1 cellular context compared by ENCODE assay signal in the genomic region with DNA sequence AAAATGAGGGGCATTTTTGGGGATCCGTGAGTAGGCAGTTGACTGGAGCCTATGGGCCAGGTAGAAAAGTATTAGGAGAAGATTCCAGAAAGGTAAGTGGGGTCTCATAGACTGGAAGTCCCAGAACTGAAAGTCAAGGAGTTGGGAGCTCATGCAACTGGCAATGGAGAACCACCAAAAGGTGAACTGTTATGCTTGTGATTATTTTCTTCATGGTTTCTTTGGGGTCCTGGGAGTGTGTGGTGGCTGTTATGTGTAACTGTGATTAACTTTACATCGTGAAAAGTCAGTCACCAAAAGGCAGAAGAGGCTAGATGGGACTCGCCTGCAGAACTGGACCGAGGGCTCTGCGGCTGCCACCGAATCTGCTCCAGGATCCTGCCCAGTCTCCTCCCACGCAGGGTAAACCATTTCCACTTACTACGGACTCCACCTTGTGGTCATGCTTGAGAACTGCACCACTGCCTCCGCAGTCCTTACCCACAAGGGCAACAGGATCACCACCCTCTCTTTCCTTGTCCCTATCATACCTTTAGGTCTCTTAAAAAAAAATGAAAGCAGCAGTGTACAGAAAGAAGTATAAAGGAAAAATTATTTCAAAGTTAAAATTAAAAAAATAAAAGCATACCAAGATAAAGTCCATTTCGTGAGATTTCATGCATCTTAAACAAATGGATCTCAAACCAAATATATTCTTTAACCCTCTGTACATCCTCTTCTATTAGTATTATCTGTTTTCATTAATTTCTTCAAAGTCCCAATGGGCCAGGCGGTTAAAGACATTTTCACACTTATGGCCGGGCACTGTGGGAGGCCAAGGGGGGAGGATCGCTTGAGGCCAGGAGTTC.
TF ChIP-seq lines count a peak whose summit lies in the region.

No MANE protein-coding gene starts in this region.

TF ChIP-seq in HepG2, 621 proteins besides CTCF, POLR2A, EP300 and RAD21 (continued from another document and continues in another):
- TF ChIP-seq CEBPG (CRISPR knock-in tag; IDR thresholded peaks at IDR 0.05) = peak; percentile 37
- TF ChIP-seq SMYD3 (CRISPR knock-in tag; IDR thresholded peaks at IDR 0.05) = no peak
- TF ChIP-seq HOXA3 (CRISPR knock-in tag; IDR thresholded peaks at IDR 0.05) = peak; percentile 49; the same call in 1 of the 2 replicates
- peak; percentile 88 for TF ChIP-seq KLF11 (CRISPR knock-in tag; IDR thresholded peaks at IDR 0.05)
- TF ChIP-seq GABPB1 (CRISPR knock-in tag; IDR thresholded peaks at IDR 0.05) = peak; percentile 1; the same call in 1 of the 2 replicates
- TF ChIP-seq HNF4G (IDR thresholded peaks at IDR 0.05; ENCODE audit: borderline replicate concordance, low read depth, low read length) = no peak
- no peak for TF ChIP-seq HNF4G (CRISPR knock-in tag; IDR thresholded peaks at IDR 0.05; ENCODE audit: borderline replicate concordance, low read depth)
- TF ChIP-seq PLRG1 (conservative IDR thresholded peaks at IDR 0.05) = no peak
- peak; percentile 63 for TF ChIP-seq GATAD1 (CRISPR knock-in tag; IDR thresholded peaks at IDR 0.05)
- 0 out of 2 replicates have a peak, but pooled peaks have one; percentile 27 for TF ChIP-seq MEF2D (CRISPR knock-in tag; IDR thresholded peaks at IDR 0.05)
- 0 out of 2 replicates have a peak, but pooled peaks have one; percentile 21 for TF ChIP-seq HIVEP1 (CRISPR knock-in tag; IDR thresholded peaks at IDR 0.05)
- TF ChIP-seq CBFB (CRISPR knock-in tag; IDR thresholded peaks at IDR 0.05) = peak; percentile 52; the same call in 1 of the 2 replicates
- TF ChIP-seq HMG20A (CRISPR knock-in tag; IDR thresholded peaks at IDR 0.05; ENCODE audit: borderline replicate concordance) = peak; percentile 45; the same call in 1 of the 2 replicates
- TF ChIP-seq ZFAT (CRISPR knock-in tag; conservative IDR thresholded peaks at IDR 0.05) = no peak
- no peak for TF ChIP-seq GZF1 (CRISPR knock-in tag; IDR thresholded peaks at IDR 0.05)
- TF ChIP-seq ZNF296 (CRISPR knock-in tag; conservative IDR thresholded peaks at IDR 0.05) = no peak
- no peak for TF ChIP-seq HOXA5 (CRISPR knock-in tag; IDR thresholded peaks at IDR 0.05)
- TF ChIP-seq, protein P1, sequence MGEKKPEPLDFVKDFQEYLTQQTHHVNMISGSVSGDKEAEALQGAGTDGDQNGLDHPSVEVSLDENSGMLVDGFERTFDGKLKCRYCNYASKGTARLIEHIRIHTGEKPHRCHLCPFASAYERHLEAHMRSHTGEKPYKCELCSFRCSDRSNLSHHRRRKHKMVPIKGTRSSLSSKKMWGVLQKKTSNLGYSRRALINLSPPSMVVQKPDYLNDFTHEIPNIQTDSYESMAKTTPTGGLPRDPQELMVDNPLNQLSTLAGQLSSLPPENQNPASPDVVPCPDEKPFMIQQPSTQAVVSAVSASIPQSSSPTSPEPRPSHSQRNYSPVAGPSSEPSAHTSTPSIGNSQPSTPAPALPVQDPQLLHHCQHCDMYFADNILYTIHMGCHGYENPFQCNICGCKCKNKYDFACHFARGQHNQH (CRISPR knock-in tag; IDR thresholded peaks at IDR 0.05) = peak; percentile 59; the same call in 1 of the 2 replicates
- TF ChIP-seq ELF1 (CRISPR knock-in tag; IDR thresholded peaks at IDR 0.05) = 0 out of 2 replicates have a peak, but pooled peaks have one; percentile 24
- TF ChIP-seq CREB1 (IDR thresholded peaks at IDR 0.05) = no peak
- TF ChIP-seq CREB1 (CRISPR knock-in tag; IDR thresholded peaks at IDR 0.05) = no peak
- TF ChIP-seq, protein P2, sequence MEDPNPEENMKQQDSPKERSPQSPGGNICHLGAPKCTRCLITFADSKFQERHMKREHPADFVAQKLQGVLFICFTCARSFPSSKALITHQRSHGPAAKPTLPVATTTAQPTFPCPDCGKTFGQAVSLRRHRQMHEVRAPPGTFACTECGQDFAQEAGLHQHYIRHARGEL (CRISPR knock-in tag; IDR thresholded peaks at IDR 0.05) = no peak
- TF ChIP-seq ZNF546 (CRISPR knock-in tag; conservative IDR thresholded peaks at IDR 0.05) = no peak
- peak; percentile 99 for TF ChIP-seq SMC3 (IDR thresholded peaks at IDR 0.05; ENCODE audit: low read length)
- peak; percentile 67; the same call in 1 of the 2 replicates for TF ChIP-seq KAT8 (CRISPR knock-in tag; IDR thresholded peaks at IDR 0.05)
- TF ChIP-seq ZKSCAN8 (CRISPR knock-in tag; IDR thresholded peaks at IDR 0.05; ENCODE audit: borderline replicate concordance) = peak; percentile 63; the same call in 1 of the 2 replicates
- no peak for TF ChIP-seq MAFK (conservative IDR thresholded peaks at IDR 0.05 in 1 of 2, IDR thresholded peaks at IDR 0.05 in 1 of 2; ENCODE audit: low read length in 2 of 2)
- peak; percentile 45 for TF ChIP-seq FOSL2 (CRISPR knock-in tag; IDR thresholded peaks at IDR 0.05)
- TF ChIP-seq, protein P3, sequence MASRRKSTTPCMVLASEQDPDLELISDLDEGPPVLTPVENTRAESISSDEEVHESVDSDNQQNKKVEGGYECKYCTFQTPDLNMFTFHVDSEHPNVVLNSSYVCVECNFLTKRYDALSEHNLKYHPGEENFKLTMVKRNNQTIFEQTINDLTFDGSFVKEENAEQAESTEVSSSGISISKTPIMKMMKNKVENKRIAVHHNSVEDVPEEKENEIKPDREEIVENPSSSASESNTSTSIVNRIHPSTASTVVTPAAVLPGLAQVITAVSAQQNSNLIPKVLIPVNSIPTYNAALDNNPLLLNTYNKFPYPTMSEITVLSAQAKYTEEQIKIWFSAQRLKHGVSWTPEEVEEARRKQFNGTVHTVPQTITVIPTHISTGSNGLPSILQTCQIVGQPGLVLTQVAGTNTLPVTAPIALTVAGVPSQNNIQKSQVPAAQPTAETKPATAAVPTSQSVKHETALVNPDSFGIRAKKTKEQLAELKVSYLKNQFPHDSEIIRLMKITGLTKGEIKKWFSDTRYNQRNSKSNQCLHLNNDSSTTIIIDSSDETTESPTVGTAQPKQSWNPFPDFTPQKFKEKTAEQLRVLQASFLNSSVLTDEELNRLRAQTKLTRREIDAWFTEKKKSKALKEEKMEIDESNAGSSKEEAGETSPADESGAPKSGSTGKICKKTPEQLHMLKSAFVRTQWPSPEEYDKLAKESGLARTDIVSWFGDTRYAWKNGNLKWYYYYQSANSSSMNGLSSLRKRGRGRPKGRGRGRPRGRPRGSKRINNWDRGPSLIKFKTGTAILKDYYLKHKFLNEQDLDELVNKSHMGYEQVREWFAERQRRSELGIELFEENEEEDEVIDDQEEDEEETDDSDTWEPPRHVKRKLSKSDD (CRISPR knock-in tag; IDR thresholded peaks at IDR 0.05; ENCODE audit: low read depth) = no peak
- TF ChIP-seq ZNF878 (CRISPR knock-in tag; IDR thresholded peaks at IDR 0.05) = no peak
- TF ChIP-seq, protein P4, sequence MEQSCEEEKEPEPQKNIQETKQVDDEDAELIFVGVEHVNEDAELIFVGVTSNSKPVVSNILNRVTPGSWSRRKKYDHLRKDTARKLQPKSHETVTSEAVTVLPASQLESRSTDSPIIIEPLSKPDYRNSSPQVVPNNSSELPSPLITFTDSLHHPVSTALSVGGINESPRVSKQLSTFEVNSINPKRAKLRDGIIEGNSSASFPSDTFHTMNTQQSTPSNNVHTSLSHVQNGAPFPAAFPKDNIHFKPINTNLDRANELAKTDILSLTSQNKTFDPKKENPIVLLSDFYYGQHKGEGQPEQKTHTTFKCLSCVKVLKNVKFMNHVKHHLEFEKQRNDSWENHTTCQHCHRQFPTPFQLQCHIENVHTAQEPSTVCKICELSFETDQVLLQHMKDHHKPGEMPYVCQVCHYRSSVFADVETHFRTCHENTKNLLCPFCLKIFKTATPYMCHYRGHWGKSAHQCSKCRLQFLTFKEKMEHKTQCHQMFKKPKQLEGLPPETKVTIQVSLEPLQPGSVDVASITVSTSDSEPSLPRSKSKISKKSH (CRISPR knock-in tag; IDR thresholded peaks at IDR 0.05; ENCODE audit: borderline replicate concordance) = 0 out of 2 replicates have a peak, but pooled peaks have one; percentile 37
- TF ChIP-seq, protein P5, sequence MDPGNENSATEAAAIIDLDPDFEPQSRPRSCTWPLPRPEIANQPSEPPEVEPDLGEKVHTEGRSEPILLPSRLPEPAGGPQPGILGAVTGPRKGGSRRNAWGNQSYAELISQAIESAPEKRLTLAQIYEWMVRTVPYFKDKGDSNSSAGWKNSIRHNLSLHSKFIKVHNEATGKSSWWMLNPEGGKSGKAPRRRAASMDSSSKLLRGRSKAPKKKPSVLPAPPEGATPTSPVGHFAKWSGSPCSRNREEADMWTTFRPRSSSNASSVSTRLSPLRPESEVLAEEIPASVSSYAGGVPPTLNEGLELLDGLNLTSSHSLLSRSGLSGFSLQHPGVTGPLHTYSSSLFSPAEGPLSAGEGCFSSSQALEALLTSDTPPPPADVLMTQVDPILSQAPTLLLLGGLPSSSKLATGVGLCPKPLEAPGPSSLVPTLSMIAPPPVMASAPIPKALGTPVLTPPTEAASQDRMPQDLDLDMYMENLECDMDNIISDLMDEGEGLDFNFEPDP (CRISPR knock-in tag; conservative IDR thresholded peaks at IDR 0.05) = 0 out of 2 replicates have a peak, but pooled peaks have one; percentile 79
- peak; percentile 11; the same call in 1 of the 2 replicates for TF ChIP-seq RXRA (CRISPR knock-in tag; IDR thresholded peaks at IDR 0.05)
- TF ChIP-seq, protein P6, sequence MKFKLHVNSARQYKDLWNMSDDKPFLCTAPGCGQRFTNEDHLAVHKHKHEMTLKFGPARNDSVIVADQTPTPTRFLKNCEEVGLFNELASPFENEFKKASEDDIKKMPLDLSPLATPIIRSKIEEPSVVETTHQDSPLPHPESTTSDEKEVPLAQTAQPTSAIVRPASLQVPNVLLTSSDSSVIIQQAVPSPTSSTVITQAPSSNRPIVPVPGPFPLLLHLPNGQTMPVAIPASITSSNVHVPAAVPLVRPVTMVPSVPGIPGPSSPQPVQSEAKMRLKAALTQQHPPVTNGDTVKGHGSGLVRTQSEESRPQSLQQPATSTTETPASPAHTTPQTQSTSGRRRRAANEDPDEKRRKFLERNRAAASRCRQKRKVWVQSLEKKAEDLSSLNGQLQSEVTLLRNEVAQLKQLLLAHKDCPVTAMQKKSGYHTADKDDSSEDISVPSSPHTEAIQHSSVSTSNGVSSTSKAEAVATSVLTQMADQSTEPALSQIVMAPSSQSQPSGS (CRISPR knock-in tag; IDR thresholded peaks at IDR 0.05) = peak; percentile 68
- no peak for TF ChIP-seq ZNF354B (CRISPR knock-in tag; IDR thresholded peaks at IDR 0.05)
- TF ChIP-seq, protein P7, sequence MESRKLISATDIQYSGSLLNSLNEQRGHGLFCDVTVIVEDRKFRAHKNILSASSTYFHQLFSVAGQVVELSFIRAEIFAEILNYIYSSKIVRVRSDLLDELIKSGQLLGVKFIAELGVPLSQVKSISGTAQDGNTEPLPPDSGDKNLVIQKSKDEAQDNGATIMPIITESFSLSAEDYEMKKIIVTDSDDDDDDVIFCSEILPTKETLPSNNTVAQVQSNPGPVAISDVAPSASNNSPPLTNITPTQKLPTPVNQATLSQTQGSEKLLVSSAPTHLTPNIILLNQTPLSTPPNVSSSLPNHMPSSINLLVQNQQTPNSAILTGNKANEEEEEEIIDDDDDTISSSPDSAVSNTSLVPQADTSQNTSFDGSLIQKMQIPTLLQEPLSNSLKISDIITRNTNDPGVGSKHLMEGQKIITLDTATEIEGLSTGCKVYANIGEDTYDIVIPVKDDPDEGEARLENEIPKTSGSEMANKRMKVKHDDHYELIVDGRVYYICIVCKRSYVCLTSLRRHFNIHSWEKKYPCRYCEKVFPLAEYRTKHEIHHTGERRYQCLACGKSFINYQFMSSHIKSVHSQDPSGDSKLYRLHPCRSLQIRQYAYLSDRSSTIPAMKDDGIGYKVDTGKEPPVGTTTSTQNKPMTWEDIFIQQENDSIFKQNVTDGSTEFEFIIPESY (CRISPR knock-in tag; IDR thresholded peaks at IDR 0.05) = peak; percentile 26; the same call in 1 of the 2 replicates
- TF ChIP-seq SATB2 (CRISPR knock-in tag; IDR thresholded peaks at IDR 0.05) = no peak
- TF ChIP-seq LCORL (IDR thresholded peaks at IDR 0.05) = no peak
- peak; percentile 75 for TF ChIP-seq LCORL (CRISPR knock-in tag; IDR thresholded peaks at IDR 0.05)
- TF ChIP-seq, protein P8, sequence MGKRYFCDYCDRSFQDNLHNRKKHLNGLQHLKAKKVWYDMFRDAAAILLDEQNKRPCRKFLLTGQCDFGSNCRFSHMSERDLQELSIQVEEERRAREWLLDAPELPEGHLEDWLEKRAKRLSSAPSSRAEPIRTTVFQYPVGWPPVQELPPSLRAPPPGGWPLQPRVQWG (CRISPR knock-in tag; IDR thresholded peaks at IDR 0.05; ENCODE audit: borderline replicate concordance, low read depth) = no peak
- 0 out of 2 replicates have a peak, but pooled peaks have one; percentile 37 for TF ChIP-seq PPARG (CRISPR knock-in tag; conservative IDR thresholded peaks at IDR 0.05)
- TF ChIP-seq, protein P9, sequence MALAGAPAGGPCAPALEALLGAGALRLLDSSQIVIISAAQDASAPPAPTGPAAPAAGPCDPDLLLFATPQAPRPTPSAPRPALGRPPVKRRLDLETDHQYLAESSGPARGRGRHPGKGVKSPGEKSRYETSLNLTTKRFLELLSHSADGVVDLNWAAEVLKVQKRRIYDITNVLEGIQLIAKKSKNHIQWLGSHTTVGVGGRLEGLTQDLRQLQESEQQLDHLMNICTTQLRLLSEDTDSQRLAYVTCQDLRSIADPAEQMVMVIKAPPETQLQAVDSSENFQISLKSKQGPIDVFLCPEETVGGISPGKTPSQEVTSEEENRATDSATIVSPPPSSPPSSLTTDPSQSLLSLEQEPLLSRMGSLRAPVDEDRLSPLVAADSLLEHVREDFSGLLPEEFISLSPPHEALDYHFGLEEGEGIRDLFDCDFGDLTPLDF (CRISPR knock-in tag; IDR thresholded peaks at IDR 0.05) = no peak
- TF ChIP-seq ZNF782 (CRISPR knock-in tag; IDR thresholded peaks at IDR 0.05; ENCODE audit: borderline replicate concordance) = peak; percentile 52; the same call in 1 of the 2 replicates
- peak; percentile 78 for TF ChIP-seq MIXL1 (CRISPR knock-in tag; IDR thresholded peaks at IDR 0.05)
- no peak for TF ChIP-seq EHMT2 (IDR thresholded peaks at IDR 0.05; ENCODE audit: borderline replicate concordance, low read depth, low read length)
- TF ChIP-seq, protein P10, sequence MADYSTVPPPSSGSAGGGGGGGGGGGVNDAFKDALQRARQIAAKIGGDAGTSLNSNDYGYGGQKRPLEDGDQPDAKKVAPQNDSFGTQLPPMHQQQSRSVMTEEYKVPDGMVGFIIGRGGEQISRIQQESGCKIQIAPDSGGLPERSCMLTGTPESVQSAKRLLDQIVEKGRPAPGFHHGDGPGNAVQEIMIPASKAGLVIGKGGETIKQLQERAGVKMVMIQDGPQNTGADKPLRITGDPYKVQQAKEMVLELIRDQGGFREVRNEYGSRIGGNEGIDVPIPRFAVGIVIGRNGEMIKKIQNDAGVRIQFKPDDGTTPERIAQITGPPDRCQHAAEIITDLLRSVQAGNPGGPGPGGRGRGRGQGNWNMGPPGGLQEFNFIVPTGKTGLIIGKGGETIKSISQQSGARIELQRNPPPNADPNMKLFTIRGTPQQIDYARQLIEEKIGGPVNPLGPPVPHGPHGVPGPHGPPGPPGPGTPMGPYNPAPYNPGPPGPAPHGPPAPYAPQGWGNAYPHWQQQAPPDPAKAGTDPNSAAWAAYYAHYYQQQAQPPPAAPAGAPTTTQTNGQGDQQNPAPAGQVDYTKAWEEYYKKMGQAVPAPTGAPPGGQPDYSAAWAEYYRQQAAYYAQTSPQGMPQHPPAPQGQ (CRISPR knock-in tag; IDR thresholded peaks at IDR 0.05; ENCODE audit: borderline replicate concordance) = no peak
